In genomic region chr11:122538060-122538459, GRCh38 we compare ENCODE assay signal across 25 cellular contexts.
"Had no signal": no experiment of that assay in that cellular context is flagged by ENCODE, and none has a peak within 500 bp of the region (broad histone marks: within the 10 kb centered on the region; RNA-seq: fewer than 3 reads in every experiment).

No MANE protein-coding gene starts in this region.

- H3K4me3 ChIP-seq: colonic mucosa, esophagus squamous epithelium, gastrocnemius medialis, heart right ventricle, left lung, lower lobe of right lung had no signal

- H3K4me1 ChIP-seq: colonic mucosa, esophagus squamous epithelium, gastrocnemius medialis, heart right ventricle, left lung, lower lobe of right lung had no signal

- FAIRE-seq: islet of Langerhans, keratinocyte had no signal

- H3K27ac ChIP-seq: colonic mucosa, epithelial cell of prostate, esophagus squamous epithelium, gastrocnemius medialis, heart right ventricle, left lung, lower lobe of right lung had no signal

- H3K36me3 ChIP-seq: colonic mucosa, esophagus squamous epithelium, gastrocnemius medialis, heart right ventricle, left lung, lower lobe of right lung had no signal

- DNase-seq: colonic mucosa; cortex of kidney; effector CD8-positive, alpha-beta T cell; effector memory CD8-positive, alpha-beta T cell; endodermal cell; erythroblast; esophagus squamous epithelium; foreskin fibroblast; foreskin melanocyte; gastrocnemius medialis; glutamatergic neuron; head of caudate nucleus; heart right ventricle; hippocampal formation; left cardiac atrium; left lung; left ventricle myocardium superior; lower lobe of right lung; mesenchymal stem cell; midbrain; naive thymus-derived CD4-positive, alpha-beta T cell had no signal

- ATAC-seq: effector memory CD8-positive, alpha-beta T cell; esophagus mucosa; gastrocnemius medialis; heart right ventricle; left cardiac atrium; left lung; left ventricle myocardium superior; lower lobe of right lung; naive thymus-derived CD4-positive, alpha-beta T cell had no signal

- H3K9me3 ChIP-seq: colonic mucosa had no signal

- H3K27me3 ChIP-seq: colonic mucosa, esophagus squamous epithelium, gastrocnemius medialis, heart right ventricle, left lung had no signal
